ENCODE assay signal across 16 cellular contexts in the genomic region with DNA sequence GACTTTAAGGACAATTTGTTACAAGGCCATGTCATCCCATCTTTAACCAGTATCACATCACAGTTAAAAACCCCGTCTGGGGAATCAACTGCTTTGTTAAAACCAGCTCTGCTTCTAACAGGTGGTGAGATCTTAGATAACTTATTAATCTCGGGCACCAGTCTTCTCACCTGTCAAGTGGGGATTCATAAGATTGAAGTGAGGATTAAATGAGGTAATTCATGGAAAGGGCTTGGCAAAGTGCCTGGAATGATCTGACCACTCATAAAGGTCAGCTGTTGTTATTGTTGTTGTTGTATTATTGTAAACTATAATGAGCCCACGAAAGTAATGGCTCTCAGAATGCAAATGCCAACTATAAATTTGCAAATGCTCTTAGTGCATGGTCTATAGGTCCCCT. TPM values are rescaled to one million over a fixed set of nuclear protein-coding genes. Genes with fewer than 3 reads are reported as not detected.
DNase-seq lines count a peak whose midpoint lies in the region; ATAC-seq lines count a peak whose summit lies in the region.
"Had no signal": no experiment of that assay in that cellular context is flagged by ENCODE, and none has a peak within 500 bp of the region (broad histone marks: within the 10 kb centered on the region; RNA-seq: fewer than 3 reads in every experiment).

No MANE protein-coding gene starts in this region.

- H3K4me3 ChIP-seq in mesenchymal stem cell (ENCODE audit: insufficient read depth in 1 of 2, low read depth in 1 of 2, low read length in 2 of 2) = no peak overlapping the region
- H3K4me3 ChIP-seq: A549, PC-9 had no signal

- 80% methylated on average over 3 of the region's 3 CpGs for WGBS in mesenchymal stem cell

- no peak overlapping the region for H2BK12ac ChIP-seq in mesenchymal stem cell (ENCODE audit: low read length in 2 of 2)

- no peak overlapping the region for H4K8ac ChIP-seq in mesenchymal stem cell (ENCODE audit: low read length)

- no peak overlapping the region for H3K27ac ChIP-seq in mesenchymal stem cell (ENCODE audit: low read length, poor library complexity, severe bottlenecking)
- H3K27ac ChIP-seq: A549, PC-9 had no signal

- H3K27me3 ChIP-seq in mesenchymal stem cell (ENCODE audit: control insufficient read depth in 1 of 2, insufficient read depth in 1 of 2, low read length in 2 of 2) = peaks cover 0 to 40% of the 10 kb centered on the region in 2 experiments

- DNase-seq in NCI-H1417 (lab: John Stamatoyannopoulos, UW) = peak in 2 of 3 experiments; percentile 10 to 25
- DNase-seq in NCI-H1417 treated with DMSO at 0.1 percent for 48 hours (lab: John Stamatoyannopoulos, UW) = no peak
- peak; percentile 39 for DNase-seq in LHCN-M2 (ENCODE audit: low read depth)
- DNase-seq in NCI-H524 treated with DMSO at 0.1 percent for 48 hours (lab: John Stamatoyannopoulos, UW) = peak; percentile 92
- peak; percentile 9 for DNase-seq in mesenchymal stem cell
- DNase-seq in Right ventricle myocardium superior = no peak
- DNase-seq in mucosa of gallbladder (ENCODE audit: low spot score) = no peak
- DNase-seq: C1 segment of cervical spinal cord, H7, Kasumi-1, NCI-H2081, PC-9 had no signal

- H3K9ac ChIP-seq in mesenchymal stem cell (ENCODE audit: low read length) = no peak overlapping the region

- H3K18ac ChIP-seq in mesenchymal stem cell (ENCODE audit: low read depth in 1 of 2, low read length in 2 of 2) = no peak overlapping the region

- H3K79me1 ChIP-seq in mesenchymal stem cell (replicated peaks; ENCODE audit: low read length, poor library complexity, severe bottlenecking) = no peaks in the 10 kb centered on the region

- no peak overlapping the region for H2BK120ac ChIP-seq in mesenchymal stem cell (ENCODE audit: low read depth, low read length)

- no peak overlapping the region for H4K91ac ChIP-seq in mesenchymal stem cell (ENCODE audit: low read length)

- no peak overlapping the region for H3K23ac ChIP-seq in mesenchymal stem cell (ENCODE audit: low read length in 2 of 2)

- H3K36me3 ChIP-seq in mesenchymal stem cell (ENCODE audit: control insufficient read depth in 1 of 2, insufficient read depth in 2 of 2, low read depth in 1 of 2, low read length in 2 of 2) = no peaks in the 10 kb centered on the region

- no peak overlapping the region for H3K14ac ChIP-seq in mesenchymal stem cell (ENCODE audit: low read length in 2 of 2)

- no peak overlapping the region for H2AFZ ChIP-seq in mesenchymal stem cell (ENCODE audit: low read depth, low read length)
- H2AFZ ChIP-seq: PC-9 had no signal

- no peak overlapping the region for H2AK5ac ChIP-seq in mesenchymal stem cell (ENCODE audit: low read length, severe bottlenecking)

- no peaks in the 10 kb centered on the region for H3K9me3 ChIP-seq in mesenchymal stem cell (ENCODE audit: control insufficient read depth, low read length)
- H3K9me3 ChIP-seq: A549 had no signal

- ATAC-seq in Right ventricle myocardium superior (ENCODE audit: poor library complexity) (no peak), GM19452 (IDR thresholded peaks at IDR 0.05; ENCODE audit: unreplicated experiment) (no peak)
- ATAC-seq: A549 had no signal

- no peak overlapping the region for H2BK5ac ChIP-seq in mesenchymal stem cell (ENCODE audit: low read depth, low read length, poor library complexity, severe bottlenecking)

- intact Hi-C loops in Right ventricle myocardium superior (cut with DNase I) = no loop called here

- no peak overlapping the region for H2BK15ac ChIP-seq in mesenchymal stem cell (ENCODE audit: low read depth, poor library complexity, severe bottlenecking)

- no peak overlapping the region for H3K4ac ChIP-seq in mesenchymal stem cell (ENCODE audit: low read depth in 1 of 2, low read length in 2 of 2)

- H3K4me2 ChIP-seq in mesenchymal stem cell (ENCODE audit: low read length, poor library complexity, severe bottlenecking) = no peak overlapping the region
- H3K4me2 ChIP-seq: A549, PC-9 had no signal

- H3K4me1 ChIP-seq in mesenchymal stem cell (ENCODE audit: control insufficient read depth, insufficient read depth, low read depth, low read length) = peaks cover 1% of the 10 kb centered on the region
- H3K4me1 ChIP-seq: A549 had no signal

RNA-seq across cellular contexts. Expression of gene SLC24A5, which starts 30.1 kb away (rescaled TPM):
- total RNA-seq in LHCN-M2 (2014; rRNA removed) (not detected in 2 replicates), Right ventricle myocardium superior (not detected), mucosa of gallbladder (not detected)
- not detected for polyA plus RNA-seq in LHCN-M2 (2012)
- polyA plus RNA-seq in mesenchymal stem cell (2013, experiment 1 of 2) = not detected
- polyA plus RNA-seq in mesenchymal stem cell (2013, experiment 2 of 2) = not detected
- total RNA-seq: HT1080, PC-9 had no signal
- polyA plus RNA-seq: IgD-negative memory B cell had no signal

Comparison
In these comparisons a context has a peak if more than half of its experiments do, and no peak if none do; other contexts are left out.
1. DNase-seq: peak in NCI-H1417 (2 of 3), LHCN-M2 (single experiment), NCI-H524 treated with DMSO at 0.1 percent for 48 hours (single experiment) and mesenchymal stem cell (single experiment); none in NCI-H1417 treated with DMSO at 0.1 percent for 48 hours (single experiment), Right ventricle myocardium superior (single experiment) and mucosa of gallbladder (single experiment).